Comparison of ENCODE assay signal across 4 cellular contexts in genomic region chr7:130764569-130764968, GRCh38. TPM values are rescaled to one million over a fixed set of nuclear protein-coding genes. Genes with fewer than 3 reads are reported as not detected.
"Had no signal": no experiment of that assay in that cellular context is flagged by ENCODE, and none has a peak within 500 bp of the region (broad histone marks: within the 10 kb centered on the region; RNA-seq: fewer than 3 reads in every experiment).

No MANE protein-coding gene starts in this region.

RNA-seq across cellular contexts. Expression of gene KLF14, which starts 30.6 kb away (rescaled TPM):
- total RNA-seq: LHCN-M2, M059J, MCF 10A, NCI-H460 had no signal
